1 cellular context compared by ENCODE assay signal in the genomic region with DNA sequence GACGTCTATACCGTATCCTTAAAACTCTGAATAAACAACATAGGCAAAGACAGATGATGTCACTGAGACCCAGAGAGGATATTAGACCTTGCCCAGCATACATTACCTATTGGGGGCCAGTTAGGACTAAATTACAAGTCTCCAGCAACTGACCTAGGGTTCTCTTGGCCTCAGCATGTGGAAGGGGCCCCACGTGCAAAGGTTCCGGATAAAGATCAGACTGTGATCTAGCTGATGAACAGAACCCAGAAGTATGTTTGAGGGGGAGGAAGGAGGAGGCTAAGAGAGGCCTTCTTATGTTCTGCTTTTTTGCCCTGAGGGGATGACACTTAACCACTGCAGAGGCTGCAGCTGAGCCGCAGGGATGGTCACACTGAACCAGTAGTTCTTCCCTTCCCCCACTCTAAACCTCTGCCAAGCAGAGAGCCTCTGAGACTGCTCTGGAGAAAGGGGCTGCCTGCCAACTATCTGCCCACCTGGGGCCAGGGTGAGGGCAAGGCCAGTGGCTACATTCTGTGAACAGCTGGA.
A peak's percentile ranks its signal among the peaks of the same experiment; 100 is the strongest.
TF ChIP-seq lines count a peak whose summit lies in the region.

No MANE protein-coding gene starts in this region.

TF ChIP-seq in K562, 482 proteins besides CTCF, POLR2A, EP300 and RAD21 (continued from another document and continues in another):
- TF ChIP-seq, protein P1, sequence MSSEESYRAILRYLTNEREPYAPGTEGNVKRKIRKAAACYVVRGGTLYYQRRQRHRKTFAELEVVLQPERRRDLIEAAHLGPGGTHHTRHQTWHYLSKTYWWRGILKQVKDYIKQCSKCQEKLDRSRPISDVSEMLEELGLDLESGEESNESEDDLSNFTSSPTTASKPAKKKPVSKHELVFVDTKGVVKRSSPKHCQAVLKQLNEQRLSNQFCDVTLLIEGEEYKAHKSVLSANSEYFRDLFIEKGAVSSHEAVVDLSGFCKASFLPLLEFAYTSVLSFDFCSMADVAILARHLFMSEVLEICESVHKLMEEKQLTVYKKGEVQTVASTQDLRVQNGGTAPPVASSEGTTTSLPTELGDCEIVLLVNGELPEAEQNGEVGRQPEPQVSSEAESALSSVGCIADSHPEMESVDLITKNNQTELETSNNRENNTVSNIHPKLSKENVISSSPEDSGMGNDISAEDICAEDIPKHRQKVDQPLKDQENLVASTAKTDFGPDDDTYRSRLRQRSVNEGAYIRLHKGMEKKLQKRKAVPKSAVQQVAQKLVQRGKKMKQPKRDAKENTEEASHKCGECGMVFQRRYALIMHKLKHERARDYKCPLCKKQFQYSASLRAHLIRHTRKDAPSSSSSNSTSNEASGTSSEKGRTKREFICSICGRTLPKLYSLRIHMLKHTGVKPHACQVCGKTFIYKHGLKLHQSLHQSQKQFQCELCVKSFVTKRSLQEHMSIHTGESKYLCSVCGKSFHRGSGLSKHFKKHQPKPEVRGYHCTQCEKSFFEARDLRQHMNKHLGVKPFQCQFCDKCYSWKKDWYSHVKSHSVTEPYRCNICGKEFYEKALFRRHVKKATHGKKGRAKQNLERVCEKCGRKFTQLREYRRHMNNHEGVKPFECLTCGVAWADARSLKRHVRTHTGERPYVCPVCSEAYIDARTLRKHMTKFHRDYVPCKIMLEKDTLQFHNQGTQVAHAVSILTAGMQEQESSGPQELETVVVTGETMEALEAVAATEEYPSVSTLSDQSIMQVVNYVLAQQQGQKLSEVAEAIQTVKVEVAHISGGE (CRISPR knock-in tag; IDR thresholded peaks at IDR 0.05) = peak in 1 of 3 experiments; percentile 28; a peak in 1 of 6 replicates
- TF ChIP-seq CBX1 (IDR thresholded peaks at IDR 0.05; ENCODE audit: low read depth) = peak; percentile 33; the same call in 1 of the 2 replicates
- TF ChIP-seq PML (IDR thresholded peaks at IDR 0.05; ENCODE audit: low read length) = peak; percentile 14; the same call in 1 of the 2 replicates
- peak; percentile 25; the same call in 1 of the 2 replicates for TF ChIP-seq GABPA (tag; conservative IDR thresholded peaks at IDR 0.05; ENCODE audit: low read depth)
- peak in 1 of 2 experiments; percentile 35; a peak in 1 of 4 replicates for TF ChIP-seq RCOR1 (IDR thresholded peaks at IDR 0.05; ENCODE audit: borderline replicate concordance in 1 of 2, low read depth in 2 of 2, low read length in 2 of 2)
- peak; percentile 95 for TF ChIP-seq ZNF79 (CRISPR knock-in tag; IDR thresholded peaks at IDR 0.05; ENCODE audit: low read depth)
- TF ChIP-seq SMARCE1 (IDR thresholded peaks at IDR 0.05) = peak; percentile 74; the same call in 1 of the 2 replicates
- TF ChIP-seq, protein P2, sequence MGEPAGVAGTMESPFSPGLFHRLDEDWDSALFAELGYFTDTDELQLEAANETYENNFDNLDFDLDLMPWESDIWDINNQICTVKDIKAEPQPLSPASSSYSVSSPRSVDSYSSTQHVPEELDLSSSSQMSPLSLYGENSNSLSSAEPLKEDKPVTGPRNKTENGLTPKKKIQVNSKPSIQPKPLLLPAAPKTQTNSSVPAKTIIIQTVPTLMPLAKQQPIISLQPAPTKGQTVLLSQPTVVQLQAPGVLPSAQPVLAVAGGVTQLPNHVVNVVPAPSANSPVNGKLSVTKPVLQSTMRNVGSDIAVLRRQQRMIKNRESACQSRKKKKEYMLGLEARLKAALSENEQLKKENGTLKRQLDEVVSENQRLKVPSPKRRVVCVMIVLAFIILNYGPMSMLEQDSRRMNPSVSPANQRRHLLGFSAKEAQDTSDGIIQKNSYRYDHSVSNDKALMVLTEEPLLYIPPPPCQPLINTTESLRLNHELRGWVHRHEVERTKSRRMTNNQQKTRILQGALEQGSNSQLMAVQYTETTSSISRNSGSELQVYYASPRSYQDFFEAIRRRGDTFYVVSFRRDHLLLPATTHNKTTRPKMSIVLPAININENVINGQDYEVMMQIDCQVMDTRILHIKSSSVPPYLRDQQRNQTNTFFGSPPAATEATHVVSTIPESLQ (CRISPR knock-in tag; IDR thresholded peaks at IDR 0.05) = peak; percentile 64; the same call in 1 of the 2 replicates
- TF ChIP-seq, protein P3, sequence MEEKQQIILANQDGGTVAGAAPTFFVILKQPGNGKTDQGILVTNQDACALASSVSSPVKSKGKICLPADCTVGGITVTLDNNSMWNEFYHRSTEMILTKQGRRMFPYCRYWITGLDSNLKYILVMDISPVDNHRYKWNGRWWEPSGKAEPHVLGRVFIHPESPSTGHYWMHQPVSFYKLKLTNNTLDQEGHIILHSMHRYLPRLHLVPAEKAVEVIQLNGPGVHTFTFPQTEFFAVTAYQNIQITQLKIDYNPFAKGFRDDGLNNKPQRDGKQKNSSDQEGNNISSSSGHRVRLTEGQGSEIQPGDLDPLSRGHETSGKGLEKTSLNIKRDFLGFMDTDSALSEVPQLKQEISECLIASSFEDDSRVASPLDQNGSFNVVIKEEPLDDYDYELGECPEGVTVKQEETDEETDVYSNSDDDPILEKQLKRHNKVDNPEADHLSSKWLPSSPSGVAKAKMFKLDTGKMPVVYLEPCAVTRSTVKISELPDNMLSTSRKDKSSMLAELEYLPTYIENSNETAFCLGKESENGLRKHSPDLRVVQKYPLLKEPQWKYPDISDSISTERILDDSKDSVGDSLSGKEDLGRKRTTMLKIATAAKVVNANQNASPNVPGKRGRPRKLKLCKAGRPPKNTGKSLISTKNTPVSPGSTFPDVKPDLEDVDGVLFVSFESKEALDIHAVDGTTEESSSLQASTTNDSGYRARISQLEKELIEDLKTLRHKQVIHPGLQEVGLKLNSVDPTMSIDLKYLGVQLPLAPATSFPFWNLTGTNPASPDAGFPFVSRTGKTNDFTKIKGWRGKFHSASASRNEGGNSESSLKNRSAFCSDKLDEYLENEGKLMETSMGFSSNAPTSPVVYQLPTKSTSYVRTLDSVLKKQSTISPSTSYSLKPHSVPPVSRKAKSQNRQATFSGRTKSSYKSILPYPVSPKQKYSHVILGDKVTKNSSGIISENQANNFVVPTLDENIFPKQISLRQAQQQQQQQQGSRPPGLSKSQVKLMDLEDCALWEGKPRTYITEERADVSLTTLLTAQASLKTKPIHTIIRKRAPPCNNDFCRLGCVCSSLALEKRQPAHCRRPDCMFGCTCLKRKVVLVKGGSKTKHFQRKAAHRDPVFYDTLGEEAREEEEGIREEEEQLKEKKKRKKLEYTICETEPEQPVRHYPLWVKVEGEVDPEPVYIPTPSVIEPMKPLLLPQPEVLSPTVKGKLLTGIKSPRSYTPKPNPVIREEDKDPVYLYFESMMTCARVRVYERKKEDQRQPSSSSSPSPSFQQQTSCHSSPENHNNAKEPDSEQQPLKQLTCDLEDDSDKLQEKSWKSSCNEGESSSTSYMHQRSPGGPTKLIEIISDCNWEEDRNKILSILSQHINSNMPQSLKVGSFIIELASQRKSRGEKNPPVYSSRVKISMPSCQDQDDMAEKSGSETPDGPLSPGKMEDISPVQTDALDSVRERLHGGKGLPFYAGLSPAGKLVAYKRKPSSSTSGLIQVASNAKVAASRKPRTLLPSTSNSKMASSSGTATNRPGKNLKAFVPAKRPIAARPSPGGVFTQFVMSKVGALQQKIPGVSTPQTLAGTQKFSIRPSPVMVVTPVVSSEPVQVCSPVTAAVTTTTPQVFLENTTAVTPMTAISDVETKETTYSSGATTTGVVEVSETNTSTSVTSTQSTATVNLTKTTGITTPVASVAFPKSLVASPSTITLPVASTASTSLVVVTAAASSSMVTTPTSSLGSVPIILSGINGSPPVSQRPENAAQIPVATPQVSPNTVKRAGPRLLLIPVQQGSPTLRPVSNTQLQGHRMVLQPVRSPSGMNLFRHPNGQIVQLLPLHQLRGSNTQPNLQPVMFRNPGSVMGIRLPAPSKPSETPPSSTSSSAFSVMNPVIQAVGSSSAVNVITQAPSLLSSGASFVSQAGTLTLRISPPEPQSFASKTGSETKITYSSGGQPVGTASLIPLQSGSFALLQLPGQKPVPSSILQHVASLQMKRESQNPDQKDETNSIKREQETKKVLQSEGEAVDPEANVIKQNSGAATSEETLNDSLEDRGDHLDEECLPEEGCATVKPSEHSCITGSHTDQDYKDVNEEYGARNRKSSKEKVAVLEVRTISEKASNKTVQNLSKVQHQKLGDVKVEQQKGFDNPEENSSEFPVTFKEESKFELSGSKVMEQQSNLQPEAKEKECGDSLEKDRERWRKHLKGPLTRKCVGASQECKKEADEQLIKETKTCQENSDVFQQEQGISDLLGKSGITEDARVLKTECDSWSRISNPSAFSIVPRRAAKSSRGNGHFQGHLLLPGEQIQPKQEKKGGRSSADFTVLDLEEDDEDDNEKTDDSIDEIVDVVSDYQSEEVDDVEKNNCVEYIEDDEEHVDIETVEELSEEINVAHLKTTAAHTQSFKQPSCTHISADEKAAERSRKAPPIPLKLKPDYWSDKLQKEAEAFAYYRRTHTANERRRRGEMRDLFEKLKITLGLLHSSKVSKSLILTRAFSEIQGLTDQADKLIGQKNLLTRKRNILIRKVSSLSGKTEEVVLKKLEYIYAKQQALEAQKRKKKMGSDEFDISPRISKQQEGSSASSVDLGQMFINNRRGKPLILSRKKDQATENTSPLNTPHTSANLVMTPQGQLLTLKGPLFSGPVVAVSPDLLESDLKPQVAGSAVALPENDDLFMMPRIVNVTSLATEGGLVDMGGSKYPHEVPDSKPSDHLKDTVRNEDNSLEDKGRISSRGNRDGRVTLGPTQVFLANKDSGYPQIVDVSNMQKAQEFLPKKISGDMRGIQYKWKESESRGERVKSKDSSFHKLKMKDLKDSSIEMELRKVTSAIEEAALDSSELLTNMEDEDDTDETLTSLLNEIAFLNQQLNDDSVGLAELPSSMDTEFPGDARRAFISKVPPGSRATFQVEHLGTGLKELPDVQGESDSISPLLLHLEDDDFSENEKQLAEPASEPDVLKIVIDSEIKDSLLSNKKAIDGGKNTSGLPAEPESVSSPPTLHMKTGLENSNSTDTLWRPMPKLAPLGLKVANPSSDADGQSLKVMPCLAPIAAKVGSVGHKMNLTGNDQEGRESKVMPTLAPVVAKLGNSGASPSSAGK (IDR thresholded peaks at IDR 0.05) = peak; percentile 13; the same call in 1 of the 2 replicates
- TF ChIP-seq ATF1 (CRISPR knock-in tag; IDR thresholded peaks at IDR 0.05) = no peak
- peak; percentile 29; the same call in 1 of the 2 replicates for TF ChIP-seq ATF1 (tag; IDR thresholded peaks at IDR 0.05)
- peak; percentile 44; the same call in 1 of the 2 replicates for TF ChIP-seq CREM (IDR thresholded peaks at IDR 0.05; ENCODE audit: low read depth)
- 0 out of 2 replicates have a peak, but pooled peaks have one; percentile 31 for TF ChIP-seq ZFX (CRISPR knock-in tag; IDR thresholded peaks at IDR 0.05)
- TF ChIP-seq, protein P4, sequence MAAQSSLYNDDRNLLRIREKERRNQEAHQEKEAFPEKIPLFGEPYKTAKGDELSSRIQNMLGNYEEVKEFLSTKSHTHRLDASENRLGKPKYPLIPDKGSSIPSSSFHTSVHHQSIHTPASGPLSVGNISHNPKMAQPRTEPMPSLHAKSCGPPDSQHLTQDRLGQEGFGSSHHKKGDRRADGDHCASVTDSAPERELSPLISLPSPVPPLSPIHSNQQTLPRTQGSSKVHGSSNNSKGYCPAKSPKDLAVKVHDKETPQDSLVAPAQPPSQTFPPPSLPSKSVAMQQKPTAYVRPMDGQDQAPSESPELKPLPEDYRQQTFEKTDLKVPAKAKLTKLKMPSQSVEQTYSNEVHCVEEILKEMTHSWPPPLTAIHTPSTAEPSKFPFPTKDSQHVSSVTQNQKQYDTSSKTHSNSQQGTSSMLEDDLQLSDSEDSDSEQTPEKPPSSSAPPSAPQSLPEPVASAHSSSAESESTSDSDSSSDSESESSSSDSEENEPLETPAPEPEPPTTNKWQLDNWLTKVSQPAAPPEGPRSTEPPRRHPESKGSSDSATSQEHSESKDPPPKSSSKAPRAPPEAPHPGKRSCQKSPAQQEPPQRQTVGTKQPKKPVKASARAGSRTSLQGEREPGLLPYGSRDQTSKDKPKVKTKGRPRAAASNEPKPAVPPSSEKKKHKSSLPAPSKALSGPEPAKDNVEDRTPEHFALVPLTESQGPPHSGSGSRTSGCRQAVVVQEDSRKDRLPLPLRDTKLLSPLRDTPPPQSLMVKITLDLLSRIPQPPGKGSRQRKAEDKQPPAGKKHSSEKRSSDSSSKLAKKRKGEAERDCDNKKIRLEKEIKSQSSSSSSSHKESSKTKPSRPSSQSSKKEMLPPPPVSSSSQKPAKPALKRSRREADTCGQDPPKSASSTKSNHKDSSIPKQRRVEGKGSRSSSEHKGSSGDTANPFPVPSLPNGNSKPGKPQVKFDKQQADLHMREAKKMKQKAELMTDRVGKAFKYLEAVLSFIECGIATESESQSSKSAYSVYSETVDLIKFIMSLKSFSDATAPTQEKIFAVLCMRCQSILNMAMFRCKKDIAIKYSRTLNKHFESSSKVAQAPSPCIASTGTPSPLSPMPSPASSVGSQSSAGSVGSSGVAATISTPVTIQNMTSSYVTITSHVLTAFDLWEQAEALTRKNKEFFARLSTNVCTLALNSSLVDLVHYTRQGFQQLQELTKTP (IDR thresholded peaks at IDR 0.05; ENCODE audit: low read depth in 1 of 2, partially characterized antibody in 2 of 2) = peak in 1 of 2 experiments; percentile 6
- peak; percentile 65 for TF ChIP-seq MYC (IDR thresholded peaks at IDR 0.05; ENCODE audit: low read depth, low read length)
- no peak for TF ChIP-seq MYC (CRISPR knock-in tag; IDR thresholded peaks at IDR 0.05; ENCODE audit: borderline replicate concordance, low read depth)
- TF ChIP-seq GATAD2B (IDR thresholded peaks at IDR 0.05; ENCODE audit: borderline replicate concordance) = no peak
- TF ChIP-seq ZC3H4 (CRISPR knock-in tag; IDR thresholded peaks at IDR 0.05; ENCODE audit: borderline replicate concordance) = no peak
- TF ChIP-seq CBX2 (IDR thresholded peaks at IDR 0.05; ENCODE audit: insufficient read depth, low read length, poor library complexity, severe bottlenecking) = no peak
- peak; percentile 31; the same call in 1 of the 2 replicates for TF ChIP-seq LEF1 (IDR thresholded peaks at IDR 0.05)
- TF ChIP-seq SREBF2 (CRISPR knock-in tag; IDR thresholded peaks at IDR 0.05) = no peak
- TF ChIP-seq FOXA1 (IDR thresholded peaks at IDR 0.05; ENCODE audit: borderline replicate concordance) = no peak
- TF ChIP-seq RNF2 (IDR thresholded peaks at IDR 0.05) = peak; percentile 42; the same call in 1 of the 2 replicates
- TF ChIP-seq CEBPB (tag; IDR thresholded peaks at IDR 0.05) = no peak
- TF ChIP-seq GATA2 (CRISPR knock-in tag; IDR thresholded peaks at IDR 0.05) = peak; percentile 54
- TF ChIP-seq, protein P5, sequence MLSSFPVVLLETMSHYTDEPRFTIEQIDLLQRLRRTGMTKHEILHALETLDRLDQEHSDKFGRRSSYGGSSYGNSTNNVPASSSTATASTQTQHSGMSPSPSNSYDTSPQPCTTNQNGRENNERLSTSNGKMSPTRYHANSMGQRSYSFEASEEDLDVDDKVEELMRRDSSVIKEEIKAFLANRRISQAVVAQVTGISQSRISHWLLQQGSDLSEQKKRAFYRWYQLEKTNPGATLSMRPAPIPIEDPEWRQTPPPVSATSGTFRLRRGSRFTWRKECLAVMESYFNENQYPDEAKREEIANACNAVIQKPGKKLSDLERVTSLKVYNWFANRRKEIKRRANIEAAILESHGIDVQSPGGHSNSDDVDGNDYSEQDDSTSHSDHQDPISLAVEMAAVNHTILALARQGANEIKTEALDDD (IDR thresholded peaks at IDR 0.05) = peak; percentile 68; the same call in 1 of the 2 replicates
- no peak for TF ChIP-seq HDAC1 (IDR thresholded peaks at IDR 0.05)
- no peak for TF ChIP-seq ZNF140 (CRISPR knock-in tag; IDR thresholded peaks at IDR 0.05)
- peak; percentile 70 for TF ChIP-seq ATF7 (IDR thresholded peaks at IDR 0.05)
- TF ChIP-seq, protein P6, sequence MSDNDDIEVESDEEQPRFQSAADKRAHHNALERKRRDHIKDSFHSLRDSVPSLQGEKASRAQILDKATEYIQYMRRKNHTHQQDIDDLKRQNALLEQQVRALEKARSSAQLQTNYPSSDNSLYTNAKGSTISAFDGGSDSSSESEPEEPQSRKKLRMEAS (CRISPR knock-in tag; IDR thresholded peaks at IDR 0.05) = 0 out of 2 replicates have a peak, but pooled peaks have one; percentile 11
- TF ChIP-seq CTBP1 (IDR thresholded peaks at IDR 0.05; ENCODE audit: borderline replicate concordance) = 0 out of 2 replicates have a peak, but pooled peaks have one; percentile 54
- TF ChIP-seq MTA1 (IDR thresholded peaks at IDR 0.05; ENCODE audit: borderline replicate concordance) = peak; percentile 20; the same call in 1 of the 2 replicates
- peak; percentile 13; the same call in 1 of the 2 replicates for TF ChIP-seq TEAD4 (IDR thresholded peaks at IDR 0.05; ENCODE audit: low read length)
- TF ChIP-seq TEAD4 (CRISPR knock-in tag; IDR thresholded peaks at IDR 0.05; ENCODE audit: borderline replicate concordance) = no peak
